ENCODE assay signal across 13 cellular contexts in genomic region chr7:28774529-28775057, GRCh38.
DNase-seq lines count a peak whose midpoint lies in the region; ATAC-seq lines count a peak whose summit lies in the region.
"Had no signal": no experiment of that assay in that cellular context is flagged by ENCODE, and none has a peak within 500 bp of the region (broad histone marks: within the 10 kb centered on the region; RNA-seq: fewer than 3 reads in every experiment).

No MANE protein-coding gene starts in this region.

- no peak for ATAC-seq in HG03045 (IDR thresholded peaks at IDR 0.05; ENCODE audit: unreplicated experiment)

- DNase-seq in DMS153 treated with DMSO at 0.1 percent for 48 hours (lab: John Stamatoyannopoulos, UW; ENCODE audit: unreplicated experiment) (peak; percentile 94), NCI-H1417 treated with DMSO at 0.1 percent for 48 hours (lab: John Stamatoyannopoulos, UW) (peak; percentile 99), NCI-H748 treated with DMSO at 0.1 percent for 48 hours (lab: John Stamatoyannopoulos, UW) (peak; percentile 99), myocyte (ENCODE audit: low read depth) (peak; percentile 73), GM19238 (ENCODE audit: insufficient read length, low spot score) (no peak), KG1 (lab: John Stamatoyannopoulos, UW) (no peak)
- no peak for DNase-seq in effector CD8-positive, alpha-beta T cell (lab: John Stamatoyannopoulos, UW)
- DNase-seq: Caco-2; dermis blood vessel endothelial cell; Karpas-422; NCI-H2171 treated with DMSO at 0.1 percent for 48 hours; stimulated activated CD4-positive, alpha-beta T cell treated with anti-CD3 and anti-CD28 coated beads, Interleukin-1b, Interleukin-23, amount 100 ng/mL, for 48 hours had no signal

Comparison
In these comparisons a context has a peak if more than half of its experiments do, and no peak if none do; other contexts are left out.
1. DNase-seq: peak in DMS153 treated with DMSO at 0.1 percent for 48 hours (single experiment), NCI-H1417 treated with DMSO at 0.1 percent for 48 hours (single experiment), NCI-H748 treated with DMSO at 0.1 percent for 48 hours (single experiment) and myocyte (single experiment); none in GM19238 (single experiment), KG1 (single experiment) and effector CD8-positive, alpha-beta T cell (single experiment).